ENCODE assay signal across 1 cellular context in genomic region chr12:63779498-63780481, GRCh38.
TF ChIP-seq lines count a peak whose summit lies in the region.

Gene RXYLT1 (plus strand): TSS chr12:63779909. CDS start chr12:63779961, 52 bp downstream.

TF ChIP-seq in K562, 482 proteins besides CTCF, POLR2A, EP300 and RAD21 (continued from another document and continues in another):
- TF ChIP-seq ZBTB40 (IDR thresholded peaks at IDR 0.05) = peak; percentile 90
- TF ChIP-seq ZBTB40 (CRISPR knock-in tag; IDR thresholded peaks at IDR 0.05) = no peak
- peak; percentile 28; the same call in 1 of the 2 replicates for TF ChIP-seq ZBTB7A (IDR thresholded peaks at IDR 0.05; ENCODE audit: borderline replicate concordance, control insufficient read depth, low read depth, low read length)
- TF ChIP-seq POLR2H (tag; IDR thresholded peaks at IDR 0.05; ENCODE audit: low read depth) = peak; percentile 17; the same call in 1 of the 2 replicates
- no peak for TF ChIP-seq HMGXB4 (CRISPR knock-in tag; IDR thresholded peaks at IDR 0.05)
- no peak for TF ChIP-seq ZNF445 (CRISPR knock-in tag; IDR thresholded peaks at IDR 0.05; ENCODE audit: low read depth)
- peak; percentile 68 to 93; a peak in 3 of 4 replicates for TF ChIP-seq SIN3A (IDR thresholded peaks at IDR 0.05; ENCODE audit: borderline replicate concordance in 2 of 2, control insufficient read depth in 1 of 2, low read depth in 2 of 2, low read length in 2 of 2)
- TF ChIP-seq JUN (IDR thresholded peaks at IDR 0.05; ENCODE audit: borderline replicate concordance, low read depth, low read length) = peak; percentile 9; the same call in 1 of the 2 replicates
- no peak for TF ChIP-seq JUN (CRISPR knock-in tag; IDR thresholded peaks at IDR 0.05; ENCODE audit: borderline replicate concordance)
- TF ChIP-seq ZBTB1 (CRISPR knock-in tag; IDR thresholded peaks at IDR 0.05; ENCODE audit: borderline replicate concordance, low read depth) = peak; percentile 36; the same call in 1 of the 2 replicates
- no peak for TF ChIP-seq U2AF1 (optimal IDR thresholded peaks at IDR 0.05; ENCODE audit: low read depth, low read length)
- no peak for TF ChIP-seq IRF9 (tag; IDR thresholded peaks at IDR 0.05)
- no peak for TF ChIP-seq TARDBP (IDR thresholded peaks at IDR 0.05)
- peak; percentile 89 for TF ChIP-seq MAX (CRISPR knock-in tag; IDR thresholded peaks at IDR 0.05)
- TF ChIP-seq CREB3L1 (IDR thresholded peaks at IDR 0.05; ENCODE audit: borderline replicate concordance, low read depth) = 0 out of 2 replicates have a peak, but pooled peaks have one; percentile 39
- no peak for TF ChIP-seq DIDO1 (tag; IDR thresholded peaks at IDR 0.05; ENCODE audit: low read depth)
- peak; percentile 76 for TF ChIP-seq SUPT5H (IDR thresholded peaks at IDR 0.05)
- peak in 1 of 2 experiments; percentile 76; a peak in 2 of 4 replicates for TF ChIP-seq TRIM24 (IDR thresholded peaks at IDR 0.05)
- peak; percentile 82 for TF ChIP-seq MXD1 (CRISPR knock-in tag; IDR thresholded peaks at IDR 0.05; ENCODE audit: borderline replicate concordance, poor library complexity, severe bottlenecking)
- TF ChIP-seq GTF2E2 (tag; IDR thresholded peaks at IDR 0.05) = peak; percentile 68; the same call in 1 of the 2 replicates
- peak; percentile 48 for TF ChIP-seq HNRNPLL (IDR thresholded peaks at IDR 0.05; ENCODE audit: low read depth, low read length, poor library complexity, severe bottlenecking)
- no peak for TF ChIP-seq CBX2 (IDR thresholded peaks at IDR 0.05; ENCODE audit: insufficient read depth, low read length, poor library complexity, severe bottlenecking)
- TF ChIP-seq CXXC5 (CRISPR knock-in tag; IDR thresholded peaks at IDR 0.05) = peak; percentile 86
- TF ChIP-seq ZHX1 (conservative IDR thresholded peaks at IDR 0.05; ENCODE audit: low read length) = 0 out of 2 replicates have a peak, but pooled peaks have one; percentile 12
- TF ChIP-seq HMG20A (CRISPR knock-in tag; conservative IDR thresholded peaks at IDR 0.05) = no peak
- peak; percentile 33; the same call in 1 of the 2 replicates for TF ChIP-seq PHF21A (IDR thresholded peaks at IDR 0.05; ENCODE audit: borderline replicate concordance, low read depth)
- TF ChIP-seq SIX5 (IDR thresholded peaks at IDR 0.05; ENCODE audit: borderline replicate concordance in 1 of 2, insufficient read depth in 1 of 2, low read depth in 1 of 2, low read length in 2 of 2) = no peak
- no peak for TF ChIP-seq MAFG (tag; conservative IDR thresholded peaks at IDR 0.05)
- TF ChIP-seq BRD4 (IDR thresholded peaks at IDR 0.05) = 0 out of 2 replicates have a peak, but pooled peaks have one; percentile 35
- TF ChIP-seq ZBTB43 (CRISPR knock-in tag; IDR thresholded peaks at IDR 0.05) = peak; percentile 34; the same call in 1 of the 2 replicates
- no peak for TF ChIP-seq CBFB (CRISPR knock-in tag; IDR thresholded peaks at IDR 0.05)
- TF ChIP-seq NFATC3 (IDR thresholded peaks at IDR 0.05) = no peak
- peak; percentile 20 to 68; a peak in 2 of 4 replicates for TF ChIP-seq NONO (IDR thresholded peaks at IDR 0.05; ENCODE audit: low read depth in 2 of 2, low read length in 1 of 2)
- 0 out of 2 replicates have a peak, but pooled peaks have one; percentile 33 for TF ChIP-seq KAT7 (CRISPR knock-in tag; IDR thresholded peaks at IDR 0.05; ENCODE audit: borderline replicate concordance)
- TF ChIP-seq YY1 (IDR thresholded peaks at IDR 0.05; ENCODE audit: borderline replicate concordance in 1 of 3, control insufficient read depth in 1 of 3, extremely low read depth in 1 of 3, insufficient read depth in 3 of 3, insufficient read length in 1 of 3, insufficient replicate concordance in 2 of 3, low read depth in 1 of 3, low read length in 2 of 3) = peak in 2 of 3 experiments; percentile 21 to 72
- peak; percentile 91 for TF ChIP-seq PHF8 (IDR thresholded peaks at IDR 0.05; ENCODE audit: borderline replicate concordance, low read length)
- TF ChIP-seq L3MBTL2 (IDR thresholded peaks at IDR 0.05) = peak; percentile 87
- no peak for TF ChIP-seq ID3 (CRISPR knock-in tag; IDR thresholded peaks at IDR 0.05)
- peak; percentile 25; the same call in 1 of the 2 replicates for TF ChIP-seq ID3 (tag; IDR thresholded peaks at IDR 0.05)
